Comparison of ENCODE assay signal across 8 cellular contexts in genomic region chr1:27960762-27961645, GRCh38. TPM values are rescaled to one million over a fixed set of nuclear protein-coding genes. Genes with fewer than 3 reads are reported as not detected.
DNase-seq lines count a peak whose midpoint lies in the region; ATAC-seq, FAIRE-seq and TF ChIP-seq lines count a peak whose summit lies in the region.

No MANE protein-coding gene starts in this region.

- H3K9me3 ChIP-seq in right cardiac atrium (ENCODE audit: control insufficient read depth, low read length) (no peaks in the 10 kb centered on the region), skeletal muscle satellite cell (replicated peaks; ENCODE audit: low read length) (no peaks in the 10 kb centered on the region)

- no peak for FAIRE-seq in GM12892 (lab: Jason Lieb, UNC)

- H3K27me3 ChIP-seq in GM23338 (ENCODE audit: insufficient read depth) (no peaks in the 10 kb centered on the region), right cardiac atrium (ENCODE audit: control insufficient read depth, insufficient read depth) (no peaks in the 10 kb centered on the region), skeletal muscle satellite cell (ENCODE audit: control insufficient read depth, insufficient read depth, low read length) (no peaks in the 10 kb centered on the region)

- no peak overlapping the region for H3K27ac Mint-ChIP-seq in GM23338
- H3K27ac Mint-ChIP-seq in activated CD4-positive, alpha-beta memory T cell treated with anti-CD3 and anti-CD28 coated beads, Interleukin-2, amount 10 ng/mL, durations not matched to agents 7 days and 5 days = peak overlapping the region; percentile 42

- H3K36me3 ChIP-seq in GM23338 (ENCODE audit: insufficient read depth) (peaks cover 6% of the 10 kb centered on the region; the same call in 1 of the 2 replicates), skeletal muscle satellite cell (ENCODE audit: insufficient read depth, low read length) (peaks cover 10% of the 10 kb centered on the region)

- TF ChIP-seq CTCF in GM23338 (conservative IDR thresholded peaks at IDR 0.05; ENCODE audit: low read depth in 2 of 2) = no peak

- DNase-seq in GM23338 (ENCODE audit: low spot score) (no peak), right cardiac atrium (no peak), NOMO-1 (lab: John Stamatoyannopoulos, UW; ENCODE audit: unreplicated experiment in 2 of 2) (no peak), GM12892 (ENCODE audit: insufficient read length) (no peak), LoVo (ENCODE audit: low spot score) (no peak)
- no peak for DNase-seq in activated CD4-positive, alpha-beta memory T cell treated with anti-CD3 and anti-CD28 coated beads, Interleukin-2, amount 10 ng/mL, durations not matched to agents 7 days and 5 days

- no peaks in the 10 kb centered on the region for H3K9me2 ChIP-seq in GM23338 (ENCODE audit: insufficient read depth)

- H3K9ac ChIP-seq in skeletal muscle satellite cell (ENCODE audit: low read depth, low read length) = peak overlapping the region; percentile 81

- ATAC-seq in GM23338 (peak; percentile 0; the same call in 1 of the 3 replicates), right cardiac atrium (peak; percentile 3 to 12), HG03135 (IDR thresholded peaks at IDR 0.05; ENCODE audit: unreplicated experiment) (no peak)

- H3K27ac ChIP-seq in GM23338 (ENCODE audit: low read depth) = no peak overlapping the region
- no peak overlapping the region for H3K27ac ChIP-seq in right cardiac atrium (ENCODE audit: low read length)

- CTCF ChIA-PET in activated CD4-positive, alpha-beta memory T cell treated with anti-CD3 and anti-CD28 coated beads, Interleukin-2, amount 10 ng/mL, durations not matched to agents 7 days and 5 days (lab: Charles Lee) = interaction anchor here (1.2 to 1.5 kb wide), 4 partner anchors 17 to 22 kb away, joined by 3 to 4 read pairs (median 4); no protein-coding TSS in a partner anchor

- H3K4me1 Mint-ChIP-seq in GM23338 = peaks cover 15% of the 10 kb centered on the region
- H3K4me1 Mint-ChIP-seq in activated CD4-positive, alpha-beta memory T cell treated with anti-CD3 and anti-CD28 coated beads, Interleukin-2, amount 10 ng/mL, durations not matched to agents 7 days and 5 days = peaks cover 38% of the 10 kb centered on the region

- peaks cover 30% of the 10 kb centered on the region for H3K36me3 Mint-ChIP-seq in GM23338 (ENCODE audit: low read depth)
- peaks cover 9% of the 10 kb centered on the region for H3K36me3 Mint-ChIP-seq in activated CD4-positive, alpha-beta memory T cell treated with anti-CD3 and anti-CD28 coated beads, Interleukin-2, amount 10 ng/mL, durations not matched to agents 7 days and 5 days (ENCODE audit: low read depth)

- H3K4me3 ChIP-seq in GM23338 (peak overlapping the region; percentile 93), right cardiac atrium (ENCODE audit: low read length) (peak overlapping the region; percentile 78), skeletal muscle satellite cell (ENCODE audit: low read length) (peak overlapping the region; percentile 84)

- H3K4me2 ChIP-seq in GM23338 = peak overlapping the region; percentile 84
- H3K4me2 ChIP-seq in skeletal muscle satellite cell (ENCODE audit: low read length) = peak overlapping the region; percentile 96

- peaks cover 6% of the 10 kb centered on the region; the same call in 1 of the 2 replicates for H3K79me2 ChIP-seq in GM23338 (replicated peaks; ENCODE audit: insufficient read depth)

- POLR2A ChIA-PET in activated CD4-positive, alpha-beta memory T cell treated with anti-CD3 and anti-CD28 coated beads, Interleukin-2, amount 10 ng/mL, durations not matched to agents 7 days and 5 days (lab: Charles Lee) = interaction anchor here (1.1 to 6.9 kb wide), 6 partner anchors 10 to 127 kb away, joined by 3 to 50 read pairs (median 6); partner anchors contain the start of gene EYA3

- H3K4me1 ChIP-seq in GM23338 (ENCODE audit: insufficient read depth) (peaks cover 17% of the 10 kb centered on the region; the same call in 1 of the 2 replicates), right cardiac atrium (ENCODE audit: control insufficient read depth, insufficient read depth, low read length) (peaks cover 7% of the 10 kb centered on the region), skeletal muscle satellite cell (ENCODE audit: control insufficient read depth, insufficient read depth, low read length) (peaks cover 23% of the 10 kb centered on the region)

- no peaks in the 10 kb centered on the region for H3K9me3 Mint-ChIP-seq in GM23338
- H3K9me3 Mint-ChIP-seq in activated CD4-positive, alpha-beta memory T cell treated with anti-CD3 and anti-CD28 coated beads, Interleukin-2, amount 10 ng/mL, durations not matched to agents 7 days and 5 days = no peaks in the 10 kb centered on the region

- no peak for TF ChIP-seq POLR2A in GM12892 (IDR thresholded peaks at IDR 0.05; ENCODE audit: low read depth, low read length)

- no peaks in the 10 kb centered on the region for H4K20me1 ChIP-seq in GM23338 (replicated peaks; ENCODE audit: insufficient read depth)

- H3K27me3 Mint-ChIP-seq in GM23338 (ENCODE audit: insufficient read depth, low read depth, poor library complexity) = peaks cover 15% of the 10 kb centered on the region
- H3K27me3 Mint-ChIP-seq in activated CD4-positive, alpha-beta memory T cell treated with anti-CD3 and anti-CD28 coated beads, Interleukin-2, amount 10 ng/mL, durations not matched to agents 7 days and 5 days = no peaks in the 10 kb centered on the region

- H2AFZ ChIP-seq in GM23338 = peak overlapping the region; percentile 84

- intact Hi-C loops in right cardiac atrium (cut with DNase I) = no loop called here

- H3F3A ChIP-seq in GM23338 (replicated peaks; ENCODE audit: low read depth) = peaks cover 13% of the 10 kb centered on the region

- WGBS in right cardiac atrium = 56% methylated on average over 13 of the region's 13 CpGs

- peak overlapping the region; percentile 80 for H3K4me3 Mint-ChIP-seq in GM23338
- peak overlapping the region; percentile 80 for H3K4me3 Mint-ChIP-seq in activated CD4-positive, alpha-beta memory T cell treated with anti-CD3 and anti-CD28 coated beads, Interleukin-2, amount 10 ng/mL, durations not matched to agents 7 days and 5 days

TF ChIP-seq in GM23338, 12 proteins besides CTCF, POLR2A, EP300 and RAD21 (continues in another document):
- TF ChIP-seq EZH2phosphoT487 (IDR thresholded peaks at IDR 0.05; ENCODE audit: unreplicated experiment) = no peak
- no peak for TF ChIP-seq EZH2 (IDR thresholded peaks at IDR 0.05; ENCODE audit: low read depth, unreplicated experiment)
- TF ChIP-seq POLR2AphosphoS5 (IDR thresholded peaks at IDR 0.05; ENCODE audit: low read depth) = no peak
- no peak for TF ChIP-seq CREB1 (CRISPR knock-in tag; IDR thresholded peaks at IDR 0.05; ENCODE audit: low read depth)
- no peak for TF ChIP-seq ETS1 (IDR thresholded peaks at IDR 0.05)
- TF ChIP-seq NANOG (IDR thresholded peaks at IDR 0.05; ENCODE audit: borderline replicate concordance) = no peak
- no peak for TF ChIP-seq JUNB (IDR thresholded peaks at IDR 0.05; ENCODE audit: unreplicated experiment)
- TF ChIP-seq ZNF331 (CRISPR knock-in tag; IDR thresholded peaks at IDR 0.05; ENCODE audit: low read depth) = no peak

RNA-seq across cellular contexts. Expression of gene XKR8, which starts 1.2 kb away (rescaled TPM):
- total RNA-seq in GM23338 (2014; rRNA removed; shearing (Covaris generic)) = 9.6 and 13.1 TPM in 2 replicates
- polyA plus RNA-seq in GM23338 (2016; fragmentation: Nextera tagmentation; extraction: Ambion mirVana) = 8.2 and 9.6 TPM in 2 replicates
- 1 to 10 TPM; 7.9 to 10.0 TPM for total RNA-seq in activated CD4-positive, alpha-beta memory T cell treated with anti-CD3 and anti-CD28 coated beads, Interleukin-2, amount 10 ng/mL, durations not matched to agents 7 days and 5 days
- total RNA-seq in right cardiac atrium = 1 to 10 TPM; 5.3 to 6.9 (median 6.1) TPM
- 5.5 TPM for polyA plus RNA-seq in right cardiac atrium
- total RNA-seq in skeletal muscle satellite cell (2012; rRNA removed) = 6.1 and 8.5 TPM in 2 replicates
- polyA plus RNA-seq in GM12892 (2012; ENCODE audit: missing spikeins) = 2.0 TPM

RNA-seq across cellular contexts. Expression of gene SMPDL3B, which starts 26.2 kb away (rescaled TPM):
- 78.5 and 83.1 TPM in 2 replicates for total RNA-seq in GM23338 (2014; rRNA removed; shearing (Covaris generic))
- polyA plus RNA-seq in GM23338 (2016; fragmentation: Nextera tagmentation; extraction: Ambion mirVana) = 39.5 and 40.9 TPM in 2 replicates
- total RNA-seq in activated CD4-positive, alpha-beta memory T cell treated with anti-CD3 and anti-CD28 coated beads, Interleukin-2, amount 10 ng/mL, durations not matched to agents 7 days and 5 days = under 1 TPM; 0.76 to 0.93 TPM
- total RNA-seq in right cardiac atrium = 1 to 10 TPM in 1 of 4 donors, under 1 TPM in 3; 0.31 to 2.1 (median 0.40) TPM
- 0.11 TPM for polyA plus RNA-seq in right cardiac atrium
- total RNA-seq in skeletal muscle satellite cell (2012; rRNA removed) = not detected in 2 replicates
- polyA plus RNA-seq in GM12892 (2012; ENCODE audit: missing spikeins) = 0.17 TPM

RNA-seq across cellular contexts. Expression of gene RPA2, which starts 46.6 kb away (rescaled TPM):
- total RNA-seq in GM23338 (2014; rRNA removed; shearing (Covaris generic)) = 47.0 and 55.5 TPM in 2 replicates
- polyA plus RNA-seq in GM23338 (2016; fragmentation: Nextera tagmentation; extraction: Ambion mirVana) = 58.4 and 60.8 TPM in 2 replicates
- 10 to 100 TPM; 76.7 to 78.8 TPM for total RNA-seq in activated CD4-positive, alpha-beta memory T cell treated with anti-CD3 and anti-CD28 coated beads, Interleukin-2, amount 10 ng/mL, durations not matched to agents 7 days and 5 days
- 10 to 100 TPM; 26.8 to 38.3 (median 32.2) TPM for total RNA-seq in right cardiac atrium
- 32.4 TPM for polyA plus RNA-seq in right cardiac atrium
- total RNA-seq in skeletal muscle satellite cell (2012; rRNA removed) = 25.6 and 33.9 TPM in 2 replicates
- polyA plus RNA-seq in GM12892 (2012; ENCODE audit: missing spikeins) = 81.7 TPM

Comparison
In these comparisons a context has a peak if more than half of its experiments do, and no peak if none do; other contexts are left out.
1. RNA of gene SMPDL3B, which starts 26.2 kb away (total RNA-seq): 78.5 to 83.1 TPM in GM23338; 0.76 to 0.93 TPM in activated CD4-positive, alpha-beta memory T cell treated with anti-CD3 and anti-CD28 coated beads, Interleukin-2, amount 10 ng/mL, durations not matched to agents 7 days and 5 days and 0.31 to 2.1 TPM in right cardiac atrium; every median in the first group is over 10 times any median in the second.
2. Peak in every context shown above with its lines, with median percentiles within 50 percentile points of each other: H3K4me3 ChIP-seq.